In the genomic region with DNA sequence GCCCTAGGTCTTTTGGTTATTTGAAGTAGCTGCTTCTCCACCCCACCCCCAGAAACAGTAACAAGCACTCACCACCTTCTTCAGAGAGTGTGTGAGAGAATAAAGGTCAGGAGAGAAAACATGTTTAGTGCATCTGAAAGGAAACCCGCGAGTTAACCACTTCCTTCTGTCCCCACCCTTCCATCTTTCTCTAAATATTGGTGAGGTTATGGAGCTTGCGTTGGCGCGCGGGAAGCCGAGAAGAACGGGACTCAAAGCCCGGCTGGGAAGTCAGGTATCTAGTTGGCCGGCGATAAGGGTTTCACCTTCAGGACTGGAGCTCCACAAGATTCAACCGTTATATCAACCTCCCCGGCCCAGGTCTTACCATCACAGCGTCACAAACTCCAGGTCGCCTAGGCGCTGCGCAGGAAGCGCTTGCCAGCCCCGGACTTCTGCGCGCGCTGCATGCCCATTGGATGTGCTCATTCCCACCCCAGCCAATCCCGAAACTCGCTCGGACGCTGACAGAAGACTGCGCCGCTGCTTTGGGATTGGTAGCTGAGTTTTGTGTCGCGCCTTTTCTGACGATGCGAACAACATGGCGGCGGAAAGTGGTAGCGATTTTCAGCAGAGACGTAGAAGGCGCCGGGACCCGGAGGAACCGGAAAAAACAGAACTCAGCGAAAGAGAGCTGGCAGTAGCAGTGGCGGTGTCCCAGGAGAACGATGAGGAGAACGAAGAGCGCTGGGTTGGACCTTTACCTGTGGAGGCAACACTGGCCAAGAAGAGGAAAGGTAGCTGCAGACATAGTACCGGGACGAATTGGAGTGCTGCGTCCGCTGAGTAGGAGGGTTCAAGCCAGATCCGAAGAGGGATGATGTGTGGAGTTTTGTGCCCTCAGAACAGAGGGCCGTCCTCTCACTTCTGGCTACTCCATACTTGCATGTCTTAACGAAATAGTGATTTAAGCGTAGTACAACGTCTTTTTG, we compare ENCODE assay signal across 1 cellular context.
TF ChIP-seq lines count a peak whose summit lies in the region.

A gene with protein sequence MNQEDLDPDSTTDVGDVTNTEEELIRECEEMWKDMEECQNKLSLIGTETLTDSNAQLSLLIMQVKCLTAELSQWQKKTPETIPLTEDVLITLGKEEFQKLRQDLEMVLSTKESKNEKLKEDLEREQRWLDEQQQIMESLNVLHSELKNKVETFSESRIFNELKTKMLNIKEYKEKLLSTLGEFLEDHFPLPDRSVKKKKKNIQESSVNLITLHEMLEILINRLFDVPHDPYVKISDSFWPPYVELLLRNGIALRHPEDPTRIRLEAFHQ (minus strand): TSS at position 438 of the 971 bp plus-strand sequence. CDS start 8,261 bp downstream, outside the sequence.
A gene (plus strand): TSS at position 566 of the 971 bp plus-strand sequence. CDS start 15 bp downstream, at position 581.

TF ChIP-seq in HepG2, 621 proteins besides CTCF, POLR2A, EP300 and RAD21 (continued from another document):
- TF ChIP-seq, protein P1, sequence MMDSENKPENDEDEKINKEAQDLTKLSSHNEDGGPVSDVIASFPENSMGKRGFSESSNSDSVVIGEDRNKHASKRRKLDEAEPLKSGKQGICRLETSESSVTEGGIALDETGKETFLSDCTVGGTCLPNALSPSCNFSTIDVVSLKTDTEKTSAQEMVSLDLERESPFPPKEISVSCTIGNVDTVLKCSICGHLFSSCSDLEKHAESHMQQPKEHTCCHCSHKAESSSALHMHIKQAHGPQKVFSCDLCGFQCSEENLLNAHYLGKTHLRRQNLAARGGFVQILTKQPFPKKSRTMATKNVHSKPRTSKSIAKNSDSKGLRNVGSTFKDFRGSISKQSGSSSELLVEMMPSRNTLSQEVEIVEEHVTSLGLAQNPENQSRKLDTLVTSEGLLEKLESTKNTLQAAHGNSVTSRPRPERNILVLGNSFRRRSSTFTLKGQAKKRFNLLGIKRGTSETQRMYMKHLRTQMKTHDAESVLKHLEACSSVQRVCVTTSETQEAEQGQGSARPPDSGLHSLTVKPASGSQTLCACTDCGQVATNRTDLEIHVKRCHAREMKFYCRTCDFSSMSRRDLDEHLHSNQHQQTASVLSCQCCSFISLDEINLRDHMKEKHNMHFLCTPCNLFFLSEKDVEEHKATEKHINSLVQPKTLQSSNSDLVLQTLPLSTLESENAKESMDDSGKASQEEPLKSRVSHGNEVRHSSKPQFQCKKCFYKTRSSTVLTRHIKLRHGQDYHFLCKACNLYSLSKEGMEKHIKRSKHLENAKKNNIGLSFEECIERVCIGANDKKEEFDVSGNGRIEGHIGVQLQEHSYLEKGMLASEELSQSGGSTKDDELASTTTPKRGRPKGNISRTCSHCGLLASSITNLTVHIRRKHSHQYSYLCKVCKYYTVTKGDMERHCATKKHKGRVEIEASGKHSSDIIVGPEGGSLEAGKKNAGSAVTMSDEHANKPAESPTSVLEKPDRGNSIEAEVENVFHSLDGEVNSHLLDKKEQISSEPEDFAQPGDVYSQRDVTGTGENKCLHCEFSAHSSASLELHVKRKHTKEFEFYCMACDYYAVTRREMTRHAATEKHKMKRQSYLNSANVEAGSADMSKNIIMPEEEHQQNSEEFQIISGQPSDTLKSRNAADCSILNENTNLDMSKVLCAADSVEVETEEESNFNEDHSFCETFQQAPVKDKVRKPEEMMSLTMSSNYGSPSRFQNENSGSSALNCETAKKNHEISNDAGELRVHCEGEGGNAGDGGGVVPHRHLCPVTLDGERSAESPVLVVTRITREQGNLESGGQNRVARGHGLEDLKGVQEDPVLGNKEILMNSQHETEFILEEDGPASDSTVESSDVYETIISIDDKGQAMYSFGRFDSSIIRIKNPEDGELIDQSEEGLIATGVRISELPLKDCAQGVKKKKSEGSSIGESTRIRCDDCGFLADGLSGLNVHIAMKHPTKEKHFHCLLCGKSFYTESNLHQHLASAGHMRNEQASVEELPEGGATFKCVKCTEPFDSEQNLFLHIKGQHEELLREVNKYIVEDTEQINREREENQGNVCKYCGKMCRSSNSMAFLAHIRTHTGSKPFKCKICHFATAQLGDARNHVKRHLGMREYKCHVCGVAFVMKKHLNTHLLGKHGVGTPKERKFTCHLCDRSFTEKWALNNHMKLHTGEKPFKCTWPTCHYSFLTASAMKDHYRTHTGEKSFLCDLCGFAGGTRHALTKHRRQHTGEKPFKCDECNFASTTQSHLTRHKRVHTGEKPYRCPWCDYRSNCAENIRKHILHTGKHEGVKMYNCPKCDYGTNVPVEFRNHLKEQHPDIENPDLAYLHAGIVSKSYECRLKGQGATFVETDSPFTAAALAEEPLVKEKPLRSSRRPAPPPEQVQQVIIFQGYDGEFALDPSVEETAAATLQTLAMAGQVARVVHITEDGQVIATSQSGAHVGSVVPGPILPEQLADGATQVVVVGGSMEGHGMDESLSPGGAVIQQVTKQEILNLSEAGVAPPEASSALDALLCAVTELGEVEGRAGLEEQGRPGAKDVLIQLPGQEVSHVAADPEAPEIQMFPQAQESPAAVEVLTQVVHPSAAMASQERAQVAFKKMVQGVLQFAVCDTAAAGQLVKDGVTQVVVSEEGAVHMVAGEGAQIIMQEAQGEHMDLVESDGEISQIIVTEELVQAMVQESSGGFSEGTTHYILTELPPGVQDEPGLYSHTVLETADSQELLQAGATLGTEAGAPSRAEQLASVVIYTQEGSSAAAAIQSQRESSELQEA (CRISPR knock-in tag; IDR thresholded peaks at IDR 0.05; ENCODE audit: not compliant biosample characterization): peak; percentile 70
- TF ChIP-seq ONECUT2 (CRISPR knock-in tag; IDR thresholded peaks at IDR 0.05) (0 out of 2 replicates have a peak, but pooled peaks have one; percentile 27), SATB2 (CRISPR knock-in tag; IDR thresholded peaks at IDR 0.05) (0 out of 2 replicates have a peak, but pooled peaks have one; percentile 84), SNRNP70 (IDR thresholded peaks at IDR 0.05; ENCODE audit: low read depth, low read length) (no peak), PHF5A (CRISPR knock-in tag; IDR thresholded peaks at IDR 0.05; ENCODE audit: low read depth, unreplicated experiment) (no peak), EED (CRISPR knock-in tag; IDR thresholded peaks at IDR 0.05) (no peak; the same call in 1 of the 2 replicates), NR2F2 (IDR thresholded peaks at IDR 0.05; ENCODE audit: borderline replicate concordance, low read depth) (no peak), GATA4 (IDR thresholded peaks at IDR 0.05; ENCODE audit: borderline replicate concordance, low read depth) (no peak), ZNF556 (CRISPR knock-in tag; IDR thresholded peaks at IDR 0.05; ENCODE audit: borderline replicate concordance) (0 out of 2 replicates have a peak, but pooled peaks have one; percentile 20), ZNF678 (CRISPR knock-in tag; IDR thresholded peaks at IDR 0.05) (no peak)
